9 cellular contexts compared by ENCODE assay signal in genomic region chr2:225270861-225271260, GRCh38.
DNase-seq lines count a peak whose midpoint lies in the region; ATAC-seq and TF ChIP-seq lines count a peak whose summit lies in the region.
"Had no signal": no experiment of that assay in that cellular context is flagged by ENCODE, and none has a peak within 500 bp of the region (broad histone marks: within the 10 kb centered on the region; RNA-seq: fewer than 3 reads in every experiment).

No MANE protein-coding gene starts in this region.

- H3K79me2 ChIP-seq in DND-41 (ENCODE audit: insufficient read depth, low read length), result no peaks in the 10 kb centered on the region

- no peak overlapping the region for H3K27ac Mint-ChIP-seq in activated CD8-positive, alpha-beta T cell treated with anti-CD3 and anti-CD28 coated beads for 36 hours
- H3K27ac Mint-ChIP-seq in nephron progenitor cell, result no peak overlapping the region

- no peak overlapping the region for H3K9ac ChIP-seq in DND-41 (ENCODE audit: low read depth, low read length)

- ATAC-seq in DND-41 (ENCODE audit: insufficient read depth, low read depth) (peak; percentile 49; the same call in 1 of the 3 replicates), GM19043 (IDR thresholded peaks at IDR 0.05; ENCODE audit: low read depth, unreplicated experiment) (peak; percentile 100), HG03045 (IDR thresholded peaks at IDR 0.05; ENCODE audit: unreplicated experiment) (peak; percentile 100)
- peak; percentile 78 for ATAC-seq in activated CD8-positive, alpha-beta T cell treated with anti-CD3 and anti-CD28 coated beads for 36 hours

- intact Hi-C loops in activated CD8-positive, alpha-beta T cell treated with anti-CD3 and anti-CD28 coated beads for 36 hours (cut with micrococcal nuclease), result no loop called here

- no peak overlapping the region for H3K4me3 ChIP-seq in DND-41 (ENCODE audit: low read depth in 1 of 2, low read length in 2 of 2)
- H3K4me3 ChIP-seq: SK-N-MC had no signal

- POLR2A ChIA-PET in activated CD8-positive, alpha-beta T cell treated with anti-CD3 and anti-CD28 coated beads for 36 hours (lab: Charles Lee), result no interaction called here

- H3K9me3 Mint-ChIP-seq in activated CD8-positive, alpha-beta T cell treated with anti-CD3 and anti-CD28 coated beads for 36 hours, result peaks cover 2% of the 10 kb centered on the region
- H3K9me3 Mint-ChIP-seq in nephron progenitor cell, result no peaks in the 10 kb centered on the region

- no peaks in the 10 kb centered on the region for H3K4me1 Mint-ChIP-seq in activated CD8-positive, alpha-beta T cell treated with anti-CD3 and anti-CD28 coated beads for 36 hours (ENCODE audit: low read depth)
- H3K4me1 Mint-ChIP-seq in nephron progenitor cell, result no peaks in the 10 kb centered on the region

- no peaks in the 10 kb centered on the region for H3K27me3 ChIP-seq in DND-41 (ENCODE audit: insufficient read depth, low read length, poor library complexity)

- no peak overlapping the region for H2AFZ ChIP-seq in DND-41 (ENCODE audit: low read depth, low read length)

- no peaks in the 10 kb centered on the region for H3K36me3 Mint-ChIP-seq in activated CD8-positive, alpha-beta T cell treated with anti-CD3 and anti-CD28 coated beads for 36 hours (ENCODE audit: low read depth)
- no peaks in the 10 kb centered on the region for H3K36me3 Mint-ChIP-seq in nephron progenitor cell (ENCODE audit: low read depth)

- CTCF ChIA-PET in activated CD8-positive, alpha-beta T cell treated with anti-CD3 and anti-CD28 coated beads for 36 hours (lab: Charles Lee), result no interaction called here

- H3K27me3 Mint-ChIP-seq in activated CD8-positive, alpha-beta T cell treated with anti-CD3 and anti-CD28 coated beads for 36 hours, result no peaks in the 10 kb centered on the region
- H3K27me3 Mint-ChIP-seq in nephron progenitor cell (ENCODE audit: low read depth, poor library complexity), result no peaks in the 10 kb centered on the region

- H3K36me3 ChIP-seq in DND-41 (ENCODE audit: insufficient read depth, low read length), result no peaks in the 10 kb centered on the region

- no peak overlapping the region for H3K27ac ChIP-seq in DND-41 (ENCODE audit: low read length)
- H3K27ac ChIP-seq: SK-N-MC had no signal

- no peaks in the 10 kb centered on the region for H4K20me1 ChIP-seq in DND-41 (ENCODE audit: insufficient read depth, low read length)

- TF ChIP-seq CTCF in DND-41 (IDR thresholded peaks at IDR 0.05; ENCODE audit: borderline replicate concordance, extremely low read depth, low read length, poor library complexity, severe bottlenecking) (no peak), nephron progenitor cell (IDR thresholded peaks at IDR 0.05) (no peak)
- TF ChIP-seq CTCF in activated CD8-positive, alpha-beta T cell treated with anti-CD3 and anti-CD28 coated beads for 36 hours (IDR thresholded peaks at IDR 0.05), result no peak

- no peaks in the 10 kb centered on the region for H3K9me3 ChIP-seq in DND-41 (ENCODE audit: insufficient read depth, low read length, severe bottlenecking)

- no peak overlapping the region for H3K4me2 ChIP-seq in DND-41 (ENCODE audit: insufficient read depth, low read length)

- H3K4me1 ChIP-seq in DND-41 (ENCODE audit: insufficient read depth, low read length), result no peaks in the 10 kb centered on the region

- DNase-seq in DND-41, result no peak
- DNase-seq in NCI-H2081 treated with DMSO at 0.1 percent for 48 hours (lab: John Stamatoyannopoulos, UW), result peak; percentile 13
- DNase-seq in activated CD8-positive, alpha-beta T cell treated with anti-CD3 and anti-CD28 coated beads for 36 hours, result peak; percentile 29
- peak; percentile 68 for DNase-seq in medulla oblongata (ENCODE audit: extremely low spot score)
- DNase-seq in nephron progenitor cell, result no peak
- DNase-seq in ecto neural progenitor cell (ENCODE audit: low spot score), result no peak

- no peak overlapping the region for H3K4me3 Mint-ChIP-seq in activated CD8-positive, alpha-beta T cell treated with anti-CD3 and anti-CD28 coated beads for 36 hours
- no peak overlapping the region for H3K4me3 Mint-ChIP-seq in nephron progenitor cell

Comparison
In these comparisons a context has a peak if more than half of its experiments do, and no peak if none do; other contexts are left out.
1. ATAC-seq: peak in every context shown above with its lines; median percentile 100 in GM19043; 100 in HG03045; 78 in activated CD8-positive, alpha-beta T cell treated with anti-CD3 and anti-CD28 coated beads for 36 hours; 49 in DND-41.
2. DNase-seq: peak in NCI-H2081 treated with DMSO at 0.1 percent for 48 hours (single experiment), activated CD8-positive, alpha-beta T cell treated with anti-CD3 and anti-CD28 coated beads for 36 hours (single experiment) and medulla oblongata (single experiment); none in DND-41 (single experiment), nephron progenitor cell (single experiment) and ecto neural progenitor cell (single experiment).